Comparison of ENCODE assay signal across 1 cellular context in genomic region chr20:11267131-11267761, GRCh38.
TF ChIP-seq lines count a peak whose summit lies in the region.

No MANE protein-coding gene starts in this region.

TF ChIP-seq in H1, 55 proteins besides CTCF, POLR2A, EP300 and RAD21 (continued from another document):
- TF ChIP-seq MAFK (IDR thresholded peaks at IDR 0.05; ENCODE audit: low read depth, low read length) (no peak), CTBP2 (IDR thresholded peaks at IDR 0.05; ENCODE audit: borderline replicate concordance, insufficient read depth, insufficient read length, low read length) (no peak), POU5F1 (IDR thresholded peaks at IDR 0.05; ENCODE audit: low read depth, low read length) (no peak), JUND (IDR thresholded peaks at IDR 0.05; ENCODE audit: low read length) (peak; percentile 97), RXRA (IDR thresholded peaks at IDR 0.05; ENCODE audit: insufficient read depth, low read depth, low read length) (no peak)
